19 cellular contexts compared by ENCODE assay signal in genomic region chr4:4216668-4217067, GRCh38. TPM values are rescaled to one million over a fixed set of nuclear protein-coding genes. Genes with fewer than 3 reads are reported as not detected.
DNase-seq lines count a peak whose midpoint lies in the region; ATAC-seq, FAIRE-seq and TF ChIP-seq lines count a peak whose summit lies in the region.
"Had no signal": no experiment of that assay in that cellular context is flagged by ENCODE, and none has a peak within 500 bp of the region (broad histone marks: within the 10 kb centered on the region; RNA-seq: fewer than 3 reads in every experiment).

No MANE protein-coding gene starts in this region.

- no peak overlapping the region for H4K5ac ChIP-seq in mesendoderm (ENCODE audit: low read length)

- no peak for TF ChIP-seq CTCF in choroid plexus epithelial cell (conservative IDR thresholded peaks at IDR 0.05; ENCODE audit: low read depth, low read length)

- H2BK120ac ChIP-seq in mesendoderm (ENCODE audit: low read depth, low read length) = no peak overlapping the region

- no peak overlapping the region for H4K8ac ChIP-seq in mesendoderm (ENCODE audit: low read depth, low read length)

- H3K27ac ChIP-seq in mesendoderm (ENCODE audit: low read depth, low read length) = no peak overlapping the region
- H3K27ac ChIP-seq: hepatocyte, upper lobe of left lung had no signal

- H3K4me1 ChIP-seq in mesendoderm (ENCODE audit: control insufficient read depth, low read depth, low read length) = no peaks in the 10 kb centered on the region
- H3K4me1 ChIP-seq: upper lobe of left lung had no signal

- no peaks in the 10 kb centered on the region for H3K79me2 ChIP-seq in mesendoderm (ENCODE audit: control insufficient read depth, insufficient read depth, low read length)
- H3K79me2 ChIP-seq: hepatocyte had no signal

- no peaks in the 10 kb centered on the region for H3K79me1 ChIP-seq in mesendoderm (ENCODE audit: low read length)

- no peak overlapping the region for H3K18ac ChIP-seq in mesendoderm (ENCODE audit: low read length)

- H2BK15ac ChIP-seq in mesendoderm (replicated peaks; ENCODE audit: low read depth) = no peak overlapping the region

- FAIRE-seq in GM12891 (lab: Jason Lieb, UNC) = no peak

- H2AK5ac ChIP-seq in mesendoderm (ENCODE audit: low read length) = no peak overlapping the region

- TF ChIP-seq POLR2A in GM12891 (IDR thresholded peaks at IDR 0.05; ENCODE audit: low read depth, low read length) = no peak

- H2BK5ac ChIP-seq in mesendoderm (ENCODE audit: low read length) = no peak overlapping the region

- no peak overlapping the region for H3K4ac ChIP-seq in mesendoderm (ENCODE audit: low read depth, low read length)

- WGBS in mesendoderm (ENCODE audit: extremely low coverage, insufficient coverage, low lambda C conversion rate) = no CpG with 5 or more reads among the region's 6 CpGs

- no peak overlapping the region for H3K4me2 ChIP-seq in mesendoderm (ENCODE audit: low read length)
- H3K4me2 ChIP-seq: hepatocyte had no signal

- no peak overlapping the region for H3K23ac ChIP-seq in mesendoderm (ENCODE audit: low read length)

- H3K36me3 ChIP-seq in mesendoderm (ENCODE audit: control insufficient read depth, insufficient read depth, low read length) = no peaks in the 10 kb centered on the region
- H3K36me3 ChIP-seq: upper lobe of left lung had no signal

- DNase-seq in EL = peak; percentile 54
- DNase-seq in LHCN-M2 (ENCODE audit: low read depth) = peak; percentile 70
- DNase-seq in choroid plexus epithelial cell (ENCODE audit: low read depth) = peak; percentile 61
- DNase-seq in mesendoderm = peak; percentile 26
- no peak for DNase-seq in GM12891 (ENCODE audit: insufficient read length, low spot score)
- no peak for DNase-seq in GDM1 (lab: John Stamatoyannopoulos, UW)
- DNase-seq: activated CD4-positive, CD25-positive, alpha-beta regulatory T cell; activated CD8-positive, alpha-beta memory T cell treated with anti-CD3 and anti-CD28 coated beads, Interleukin-2, amount 10 ng/mL, durations not matched to agents 7 days and 5 days; CD4-positive, alpha-beta T cell; cerebellar nuclear complex; NCI-H1092 treated with DMSO at 0.1 percent for 48 hours; NCI-H345; retina; stimulated activated CD4-positive, alpha-beta T cell treated with anti-CD3 and anti-CD28 coated beads, Interleukin-2, amount 100 ng/mL, for 48 hours; upper lobe of left lung had no signal

- no peak overlapping the region for H3K56ac ChIP-seq in mesendoderm (ENCODE audit: low read length)

- ATAC-seq in GM19455 (IDR thresholded peaks at IDR 0.05; ENCODE audit: unreplicated experiment) (no peak), HG02759 (IDR thresholded peaks at IDR 0.05; ENCODE audit: unreplicated experiment) (no peak)
- ATAC-seq: activated CD8-positive, alpha-beta memory T cell treated with anti-CD3 and anti-CD28 coated beads, Interleukin-2, amount 10 ng/mL, durations not matched to agents 7 days and 5 days had no signal

- no peak overlapping the region for H3K9ac ChIP-seq in mesendoderm (ENCODE audit: low read length)

- H3K4me3 ChIP-seq in choroid plexus epithelial cell (ENCODE audit: low read depth, low read length) = no peak overlapping the region
- H3K4me3 ChIP-seq in mesendoderm (ENCODE audit: low read length) = no peak overlapping the region
- H3K4me3 ChIP-seq: hepatocyte, upper lobe of left lung had no signal

- no peaks in the 10 kb centered on the region for H3K27me3 ChIP-seq in mesendoderm (ENCODE audit: insufficient read depth, low read length, poor library complexity)
- H3K27me3 ChIP-seq: upper lobe of left lung had no signal

TF ChIP-seq in GM12891, 5 proteins besides CTCF, POLR2A, EP300 and RAD21:
- no peak for TF ChIP-seq POLR2AphosphoS5 (IDR thresholded peaks at IDR 0.05; ENCODE audit: low read depth, low read length)
- TF ChIP-seq TAF1 (IDR thresholded peaks at IDR 0.05; ENCODE audit: low read depth, low read length) = no peak
- TF ChIP-seq PAX5 (IDR thresholded peaks at IDR 0.05; ENCODE audit: insufficient read depth, low read length, severe bottlenecking) = no peak
- no peak for TF ChIP-seq SPI1 (IDR thresholded peaks at IDR 0.05; ENCODE audit: low read depth, low read length)
- TF ChIP-seq POU2F2 (IDR thresholded peaks at IDR 0.05; ENCODE audit: low read depth, low read length) = no peak

RNA-seq across cellular contexts. Expression of gene OTOP1, which starts 10.1 kb away (rescaled TPM):
- not detected in 2 replicates for total RNA-seq in LHCN-M2 (2014; rRNA removed)
- polyA plus RNA-seq in LHCN-M2 (2012) = not detected
- polyA plus RNA-seq in mesendoderm (2013, experiment 1 of 2) = not detected
- 0.01 TPM for polyA plus RNA-seq in mesendoderm (2013, experiment 2 of 2)
- not detected for polyA plus RNA-seq in GM12891 (2012; ENCODE audit: low read depth, missing spikeins)
- total RNA-seq: activated CD8-positive, alpha-beta memory T cell treated with anti-CD3 and anti-CD28 coated beads, Interleukin-2, amount 10 ng/mL, durations not matched to agents 7 days and 5 days; CD4-positive, alpha-beta T cell; hepatocyte; liver; upper lobe of left lung had no signal
- polyA plus RNA-seq: hepatocyte, liver had no signal

RNA-seq across cellular contexts. Expression of gene TMEM128, which starts 31.4 kb away (rescaled TPM):
- total RNA-seq in LHCN-M2 (2014; rRNA removed) = 23.2 and 29.3 TPM in 2 replicates
- polyA plus RNA-seq in LHCN-M2 (2012) = 16.8 TPM
- 11.3 TPM for polyA plus RNA-seq in mesendoderm (2013, experiment 1 of 2)
- polyA plus RNA-seq in mesendoderm (2013, experiment 2 of 2) = 12.5 TPM
- polyA plus RNA-seq in GM12891 (2012; ENCODE audit: low read depth, missing spikeins) = 18.2 TPM

Comparison
In these comparisons a context has a peak if more than half of its experiments do, and no peak if none do; other contexts are left out.
1. DNase-seq: peak in EL (single experiment), LHCN-M2 (single experiment), choroid plexus epithelial cell (single experiment) and mesendoderm (single experiment); none in GM12891 (single experiment) and GDM1 (single experiment).